1 cellular context compared by ENCODE assay signal in genomic region chr9:129080608-129081387, GRCh38.
TF ChIP-seq lines count a peak whose summit lies in the region.

TSS of gene DOLPP1 (plus strand) at chr9:129081111. CDS start at chr9:129081132, 21 bp downstream.

TF ChIP-seq in GM12878, 131 proteins besides CTCF, POLR2A, EP300 and RAD21 (continued from another document and continues in another):
- 0 out of 2 replicates have a peak, but pooled peaks have one; percentile 18 for TF ChIP-seq REST (IDR thresholded peaks at IDR 0.05; ENCODE audit: low read depth, low read length)
- TF ChIP-seq SIX5 (IDR thresholded peaks at IDR 0.05; ENCODE audit: low read depth, low read length, severe bottlenecking): peak; percentile 11
- no peak for TF ChIP-seq PAX8 (IDR thresholded peaks at IDR 0.05)
- peak; percentile 62; the same call in 1 of the 2 replicates for TF ChIP-seq RUNX3 (IDR thresholded peaks at IDR 0.05; ENCODE audit: low read length)
- TF ChIP-seq IKZF1 (conservative IDR thresholded peaks at IDR 0.05): peak; percentile 99
- TF ChIP-seq EED (IDR thresholded peaks at IDR 0.05; ENCODE audit: low read depth): no peak
- TF ChIP-seq NRF1 (conservative IDR thresholded peaks at IDR 0.05; ENCODE audit: low read depth, low read length): peak; percentile 87; the same call in 1 of the 2 replicates
- TF ChIP-seq ZBED1 (IDR thresholded peaks at IDR 0.05; ENCODE audit: borderline replicate concordance): no peak
- TF ChIP-seq MYB (IDR thresholded peaks at IDR 0.05; ENCODE audit: borderline replicate concordance, low read depth, low read length): no peak
- TF ChIP-seq YBX1 (IDR thresholded peaks at IDR 0.05): no peak
- no peak for TF ChIP-seq MEF2B (IDR thresholded peaks at IDR 0.05; ENCODE audit: partially characterized antibody, poor library complexity, severe bottlenecking)
- 0 out of 2 replicates have a peak, but pooled peaks have one; percentile 2 for TF ChIP-seq RCOR1 (conservative IDR thresholded peaks at IDR 0.05; ENCODE audit: low read depth, low read length)
- peak; percentile 97 for TF ChIP-seq YY1 (IDR thresholded peaks at IDR 0.05; ENCODE audit: low read depth, low read length)
- no peak for TF ChIP-seq TCF3 (IDR thresholded peaks at IDR 0.05; ENCODE audit: borderline replicate concordance, insufficient read depth, low read depth, low read length)
- TF ChIP-seq GABPA (IDR thresholded peaks at IDR 0.05; ENCODE audit: low read depth): no peak
- no peak for TF ChIP-seq SPI1 (IDR thresholded peaks at IDR 0.05; ENCODE audit: borderline replicate concordance, insufficient read depth, low read depth, low read length)
- no peak for TF ChIP-seq BCL11A (IDR thresholded peaks at IDR 0.05; ENCODE audit: low read depth, low read length)
- TF ChIP-seq SREBF1 (IDR thresholded peaks at IDR 0.05; ENCODE audit: low read length): no peak
- no peak for TF ChIP-seq KDM1A (IDR thresholded peaks at IDR 0.05; ENCODE audit: borderline replicate concordance)
- TF ChIP-seq SUZ12 (IDR thresholded peaks at IDR 0.05; ENCODE audit: unreplicated experiment): no peak
- no peak for TF ChIP-seq MYC (IDR thresholded peaks at IDR 0.05; ENCODE audit: insufficient read depth, insufficient read length, insufficient replicate concordance, low read length, severe bottlenecking)
- no peak for TF ChIP-seq NFXL1 (IDR thresholded peaks at IDR 0.05; ENCODE audit: borderline replicate concordance)
- peak; percentile 100 for TF ChIP-seq SP1 (IDR thresholded peaks at IDR 0.05; ENCODE audit: low read depth, low read length)
- no peak for TF ChIP-seq IKZF2 (IDR thresholded peaks at IDR 0.05)
- TF ChIP-seq, protein P1, sequence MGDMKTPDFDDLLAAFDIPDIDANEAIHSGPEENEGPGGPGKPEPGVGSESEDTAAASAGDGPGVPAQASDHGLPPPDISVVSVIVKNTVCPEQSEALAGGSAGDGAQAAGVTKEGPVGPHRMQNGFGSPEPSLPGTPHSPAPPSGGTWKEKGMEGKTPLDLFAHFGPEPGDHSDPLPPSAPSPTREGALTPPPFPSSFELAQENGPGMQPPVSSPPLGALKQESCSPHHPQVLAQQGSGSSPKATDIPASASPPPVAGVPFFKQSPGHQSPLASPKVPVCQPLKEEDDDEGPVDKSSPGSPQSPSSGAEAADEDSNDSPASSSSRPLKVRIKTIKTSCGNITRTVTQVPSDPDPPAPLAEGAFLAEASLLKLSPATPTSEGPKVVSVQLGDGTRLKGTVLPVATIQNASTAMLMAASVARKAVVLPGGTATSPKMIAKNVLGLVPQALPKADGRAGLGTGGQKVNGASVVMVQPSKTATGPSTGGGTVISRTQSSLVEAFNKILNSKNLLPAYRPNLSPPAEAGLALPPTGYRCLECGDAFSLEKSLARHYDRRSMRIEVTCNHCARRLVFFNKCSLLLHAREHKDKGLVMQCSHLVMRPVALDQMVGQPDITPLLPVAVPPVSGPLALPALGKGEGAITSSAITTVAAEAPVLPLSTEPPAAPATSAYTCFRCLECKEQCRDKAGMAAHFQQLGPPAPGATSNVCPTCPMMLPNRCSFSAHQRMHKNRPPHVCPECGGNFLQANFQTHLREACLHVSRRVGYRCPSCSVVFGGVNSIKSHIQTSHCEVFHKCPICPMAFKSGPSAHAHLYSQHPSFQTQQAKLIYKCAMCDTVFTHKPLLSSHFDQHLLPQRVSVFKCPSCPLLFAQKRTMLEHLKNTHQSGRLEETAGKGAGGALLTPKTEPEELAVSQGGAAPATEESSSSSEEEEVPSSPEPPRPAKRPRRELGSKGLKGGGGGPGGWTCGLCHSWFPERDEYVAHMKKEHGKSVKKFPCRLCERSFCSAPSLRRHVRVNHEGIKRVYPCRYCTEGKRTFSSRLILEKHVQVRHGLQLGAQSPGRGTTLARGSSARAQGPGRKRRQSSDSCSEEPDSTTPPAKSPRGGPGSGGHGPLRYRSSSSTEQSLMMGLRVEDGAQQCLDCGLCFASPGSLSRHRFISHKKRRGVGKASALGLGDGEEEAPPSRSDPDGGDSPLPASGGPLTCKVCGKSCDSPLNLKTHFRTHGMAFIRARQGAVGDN (IDR thresholded peaks at IDR 0.05): 0 out of 2 replicates have a peak, but pooled peaks have one; percentile 10
- TF ChIP-seq IRF5 (IDR thresholded peaks at IDR 0.05; ENCODE audit: borderline replicate concordance): no peak
- no peak for TF ChIP-seq NFIC (IDR thresholded peaks at IDR 0.05; ENCODE audit: low read depth, low read length)
- TF ChIP-seq PRDM15 (CRISPR knock-in tag; IDR thresholded peaks at IDR 0.05): no peak
- TF ChIP-seq PML (IDR thresholded peaks at IDR 0.05; ENCODE audit: low read length): no peak
- TF ChIP-seq SRF (IDR thresholded peaks at IDR 0.05; ENCODE audit: low read depth in 2 of 2, low read length in 2 of 2): no peak
- no peak for TF ChIP-seq ZBTB11 (CRISPR knock-in tag; IDR thresholded peaks at IDR 0.05)
- no peak for TF ChIP-seq CBX3 (IDR thresholded peaks at IDR 0.05; ENCODE audit: borderline replicate concordance, low read depth)
- no peak for TF ChIP-seq ZNF274 (IDR thresholded peaks at IDR 0.05; ENCODE audit: insufficient read depth, insufficient read length)
- TF ChIP-seq, protein P2, sequence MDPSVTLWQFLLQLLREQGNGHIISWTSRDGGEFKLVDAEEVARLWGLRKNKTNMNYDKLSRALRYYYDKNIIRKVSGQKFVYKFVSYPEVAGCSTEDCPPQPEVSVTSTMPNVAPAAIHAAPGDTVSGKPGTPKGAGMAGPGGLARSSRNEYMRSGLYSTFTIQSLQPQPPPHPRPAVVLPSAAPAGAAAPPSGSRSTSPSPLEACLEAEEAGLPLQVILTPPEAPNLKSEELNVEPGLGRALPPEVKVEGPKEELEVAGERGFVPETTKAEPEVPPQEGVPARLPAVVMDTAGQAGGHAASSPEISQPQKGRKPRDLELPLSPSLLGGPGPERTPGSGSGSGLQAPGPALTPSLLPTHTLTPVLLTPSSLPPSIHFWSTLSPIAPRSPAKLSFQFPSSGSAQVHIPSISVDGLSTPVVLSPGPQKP (IDR thresholded peaks at IDR 0.05; ENCODE audit: low read depth, low read length): 0 out of 2 replicates have a peak, but pooled peaks have one; percentile 16
- TF ChIP-seq ZNF217 (IDR thresholded peaks at IDR 0.05): no peak
- TF ChIP-seq RELB (IDR thresholded peaks at IDR 0.05; ENCODE audit: low read depth): peak; percentile 95
- TF ChIP-seq ZNF24 (IDR thresholded peaks at IDR 0.05): no peak
- TF ChIP-seq BCL3 (IDR thresholded peaks at IDR 0.05; ENCODE audit: borderline replicate concordance, insufficient read depth, low read depth, low read length, poor library complexity, severe bottlenecking): no peak
- no peak for TF ChIP-seq SREBF2 (IDR thresholded peaks at IDR 0.05; ENCODE audit: low read length)
